In the genomic region with DNA sequence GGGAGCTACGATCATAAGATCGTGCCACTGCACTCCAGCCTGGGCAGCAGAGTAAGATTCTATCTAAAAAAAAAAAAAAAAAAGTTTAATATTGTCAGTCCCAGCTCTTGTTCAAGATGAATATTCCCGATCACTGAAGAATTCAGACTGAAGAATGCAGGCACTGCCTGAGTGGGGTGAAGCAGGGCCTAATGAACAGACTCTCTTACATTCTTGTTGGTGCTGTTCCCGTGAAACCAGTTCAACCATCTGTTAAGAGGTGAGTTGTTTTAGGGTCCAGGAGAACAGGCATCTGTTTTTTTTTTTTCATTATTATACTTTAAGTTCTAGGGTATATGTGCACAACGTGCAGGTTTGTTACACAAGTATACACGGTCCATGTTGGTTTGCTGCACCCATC, we compare ENCODE assay signal across 20 cellular contexts.
"Had no signal": no experiment of that assay in that cellular context is flagged by ENCODE, and none has a peak within 500 bp of the region (broad histone marks: within the 10 kb centered on the region; RNA-seq: fewer than 3 reads in every experiment).

No MANE protein-coding gene starts in this region.

- FAIRE-seq: K562 had no signal

- H3K9me3 ChIP-seq: SK-N-SH had no signal

- ATAC-seq: K562, Panc1 had no signal

- H3K4me2 ChIP-seq: KMS-11, SK-N-SH had no signal

- H3K27ac ChIP-seq: KMS-11, RWPE1 had no signal

- H3K9ac ChIP-seq: KMS-11, SK-N-SH had no signal

- H3K4me3 ChIP-seq: K562 had no signal

- DNase-seq: Kasumi-1, MM.1S, NCI-H1092 treated with DMSO at 0.1 percent for 48 hours, NCI-H1436, NCI-H187, NCI-H2029, NCI-H2081 treated with DMSO at 0.1 percent for 48 hours, NCI-H2171, NCI-H226, NCI-H446, NCI-H510A, NCI-H524 treated with DMSO at 0.1 percent for 48 hours, NCI-H69, NCI-H774, SHP77, SK-N-SH had no signal

- H3K9me2 ChIP-seq: SK-N-SH had no signal
